In the genomic region with DNA sequence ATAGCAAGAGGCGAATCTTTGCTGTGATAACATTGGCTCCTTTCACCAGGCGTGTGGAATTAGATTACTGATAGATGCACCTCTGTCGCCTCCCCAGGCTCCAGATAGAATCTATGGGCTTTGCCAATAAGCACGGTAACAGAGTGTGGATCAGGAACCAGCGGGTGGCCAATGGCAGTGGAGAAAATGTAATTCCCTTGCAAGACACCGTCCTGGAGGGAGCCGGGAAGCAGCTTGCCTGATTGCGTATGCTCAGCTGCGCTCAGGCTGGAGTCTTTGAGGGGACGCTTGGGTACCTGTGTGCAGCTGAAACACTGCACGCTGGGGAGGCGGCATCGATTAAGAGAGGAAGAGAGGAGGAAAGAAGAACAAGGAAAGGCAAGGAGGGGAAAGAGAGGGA, we compare ENCODE assay signal across 1 cellular context.
TF ChIP-seq lines count a peak whose summit lies in the region.

No MANE protein-coding gene starts in this region.

TF ChIP-seq in SK-N-SH, 30 proteins besides CTCF, POLR2A, EP300 and RAD21 (continued from another document):
- TF ChIP-seq, protein P1, sequence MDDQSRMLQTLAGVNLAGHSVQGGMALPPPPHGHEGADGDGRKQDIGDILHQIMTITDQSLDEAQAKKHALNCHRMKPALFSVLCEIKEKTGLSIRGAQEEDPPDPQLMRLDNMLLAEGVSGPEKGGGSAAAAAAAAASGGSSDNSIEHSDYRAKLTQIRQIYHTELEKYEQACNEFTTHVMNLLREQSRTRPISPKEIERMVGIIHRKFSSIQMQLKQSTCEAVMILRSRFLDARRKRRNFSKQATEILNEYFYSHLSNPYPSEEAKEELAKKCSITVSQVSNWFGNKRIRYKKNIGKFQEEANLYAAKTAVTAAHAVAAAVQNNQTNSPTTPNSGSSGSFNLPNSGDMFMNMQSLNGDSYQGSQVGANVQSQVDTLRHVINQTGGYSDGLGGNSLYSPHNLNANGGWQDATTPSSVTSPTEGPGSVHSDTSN (IDR thresholded peaks at IDR 0.05): no peak
- TF ChIP-seq GATA2 (CRISPR knock-in tag; IDR thresholded peaks at IDR 0.05) (no peak), ELF1 (IDR thresholded peaks at IDR 0.05) (no peak), NFIC (IDR thresholded peaks at IDR 0.05; ENCODE audit: borderline replicate concordance) (no peak), EZH2phosphoT487 (IDR thresholded peaks at IDR 0.05; ENCODE audit: borderline replicate concordance, low read depth) (no peak), POLR2AphosphoS5 (IDR thresholded peaks at IDR 0.05; ENCODE audit: low read depth, low read length) (no peak)
